In genomic region chr7:45259966-45260646, GRCh38 we compare ENCODE assay signal across 8 cellular contexts.
DNase-seq lines count a peak whose midpoint lies in the region; ATAC-seq and TF ChIP-seq lines count a peak whose summit lies in the region.

No MANE protein-coding gene starts in this region.

- no peaks in the 10 kb centered on the region for H3K4me1 Mint-ChIP-seq in activated naive CD8-positive, alpha-beta T cell treated with anti-CD3 and anti-CD28 coated beads for 36 hours

- H3K9me3 Mint-ChIP-seq in activated naive CD8-positive, alpha-beta T cell treated with anti-CD3 and anti-CD28 coated beads for 36 hours, result peaks cover 4% of the 10 kb centered on the region

- H3K4me3 ChIP-seq in retinal pigment epithelial cell (ENCODE audit: low read length), result no peak overlapping the region

- ATAC-seq in HG03442 (IDR thresholded peaks at IDR 0.05; ENCODE audit: unreplicated experiment) (peak; percentile 69), SK-N-SH treated with all-trans-retinoic acid at 6 μM for 48 hours (peak; percentile 96), left ventricle myocardium superior (peak; percentile 83), HG03565 (IDR thresholded peaks at IDR 0.05; ENCODE audit: unreplicated experiment) (no peak)

- H3K4me3 Mint-ChIP-seq in activated naive CD8-positive, alpha-beta T cell treated with anti-CD3 and anti-CD28 coated beads for 36 hours, result no peak overlapping the region

- no peaks in the 10 kb centered on the region for H3K36me3 Mint-ChIP-seq in activated naive CD8-positive, alpha-beta T cell treated with anti-CD3 and anti-CD28 coated beads for 36 hours

- intact Hi-C loops in left ventricle myocardium superior (cut with micrococcal nuclease), result loop anchor here (5.0 kb wide), 1 partner anchor 108 kb away; no protein-coding TSS in a partner anchor

- H3K27me3 Mint-ChIP-seq in activated naive CD8-positive, alpha-beta T cell treated with anti-CD3 and anti-CD28 coated beads for 36 hours, result peaks cover 27% of the 10 kb centered on the region

- no peak overlapping the region for H3K27ac Mint-ChIP-seq in activated naive CD8-positive, alpha-beta T cell treated with anti-CD3 and anti-CD28 coated beads for 36 hours

- peak; percentile 99 for TF ChIP-seq CTCF in retinal pigment epithelial cell (conservative IDR thresholded peaks at IDR 0.05; ENCODE audit: low read depth, low read length)

- peak; percentile 51 for DNase-seq in NCI-H2196 (lab: John Stamatoyannopoulos, UW; ENCODE audit: unreplicated experiment)
- DNase-seq in NCI-H2196 treated with DMSO at 0.1 percent for 48 hours (lab: John Stamatoyannopoulos, UW; ENCODE audit: unreplicated experiment), result no peak
- peak; percentile 75 for DNase-seq in activated naive CD8-positive, alpha-beta T cell treated with anti-CD3 and anti-CD28 coated beads for 36 hours
- DNase-seq in left ventricle myocardium superior, result peak; percentile 79
- no peak for DNase-seq in retinal pigment epithelial cell (ENCODE audit: low read depth)

TF ChIP-seq in SK-N-SH treated with all-trans-retinoic acid at 6 μM for 48 hours, 23 proteins besides CTCF, POLR2A, EP300 and RAD21:
- TF ChIP-seq ZC3H10 (CRISPR knock-in tag; IDR thresholded peaks at IDR 0.05), result no peak
TF ChIP-seq in SK-N-SH treated with all-trans-retinoic acid at 6 μM for 48 hours: peak in this region for 0.

Comparison
In these comparisons a context has a peak if more than half of its experiments do, and no peak if none do; other contexts are left out.
1. DNase-seq: peak in NCI-H2196 (single experiment), activated naive CD8-positive, alpha-beta T cell treated with anti-CD3 and anti-CD28 coated beads for 36 hours (single experiment) and left ventricle myocardium superior (single experiment); none in NCI-H2196 treated with DMSO at 0.1 percent for 48 hours (single experiment) and retinal pigment epithelial cell (single experiment).